Comparison of ENCODE assay signal across 17 cellular contexts in the genomic region with DNA sequence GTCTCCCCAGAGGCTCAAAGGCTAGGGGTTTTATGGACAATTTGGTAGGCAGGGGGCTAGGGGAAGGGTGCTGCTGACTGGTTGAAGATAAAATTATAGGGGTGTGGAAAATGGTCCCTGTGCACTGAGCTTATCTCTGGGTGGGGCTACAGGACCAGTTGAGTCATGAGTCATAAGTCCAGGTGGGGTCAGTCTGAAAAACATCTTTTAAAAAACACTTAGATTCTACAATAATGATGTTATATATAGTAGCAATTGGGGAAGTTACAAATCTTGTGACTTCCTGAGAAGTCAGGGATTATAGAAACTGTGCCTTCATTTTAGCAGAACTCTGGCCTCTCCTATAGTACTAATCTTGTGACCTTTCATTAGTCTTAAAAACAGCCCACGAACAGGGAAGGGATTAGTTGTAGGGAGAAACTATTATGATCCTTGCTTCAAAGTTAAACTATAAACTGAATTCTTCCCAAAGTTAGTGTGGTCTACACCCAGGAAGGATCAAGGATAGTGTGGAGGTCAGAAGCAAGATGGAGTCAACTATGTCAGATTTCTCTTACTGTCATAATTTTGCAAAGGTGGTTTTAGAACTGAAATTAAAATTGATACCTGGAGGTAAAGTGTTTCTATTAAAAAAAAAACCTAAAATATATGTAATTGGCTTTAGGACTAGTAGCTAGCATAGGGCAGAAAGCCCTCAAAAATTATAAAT.
"Had no signal": no experiment of that assay in that cellular context is flagged by ENCODE, and none has a peak within 500 bp of the region (broad histone marks: within the 10 kb centered on the region; RNA-seq: fewer than 3 reads in every experiment).

No MANE protein-coding gene starts in this region.

- DNase-seq: activated CD4-positive, alpha-beta T cell treated with anti-CD3 and anti-CD28 coated beads, Interleukin-2, amount 10 ng/mL, durations not matched to agents 7 days and 5 days; activated naive CD4-positive, alpha-beta T cell; activated naive CD8-positive, alpha-beta T cell treated with anti-CD3 and anti-CD28 coated beads, Interleukin-2, amount 10 ng/mL, durations not matched to agents 7 days and 5 days; anterior cingulate cortex; brain microvascular endothelial cell; sigmoid colon; stimulated activated CD4-positive, alpha-beta T cell treated with anti-CD3 and anti-CD28 coated beads, Interleukin-12 subunit alpha, Interleukin-12 subunit beta, amount 100 ng/mL, for 4 hours; stimulated activated CD4-positive, alpha-beta T cell treated with anti-CD3 and anti-CD28 coated beads, Interleukin-2, amount 100 ng/mL, for 24 hours; tibial artery; uterus had no signal

- H3K9me3 Mint-ChIP-seq: activated CD4-positive, alpha-beta T cell treated with anti-CD3 and anti-CD28 coated beads, Interleukin-2, amount 10 ng/mL, durations not matched to agents 7 days and 5 days; activated naive CD8-positive, alpha-beta T cell treated with anti-CD3 and anti-CD28 coated beads, Interleukin-2, amount 10 ng/mL, durations not matched to agents 7 days and 5 days; T-helper 1 cell treated with Interleukin-12 subunit alpha and Interleukin-12 subunit beta and Interleukin-4 antibody, amounts not matched to agents 30 μg/mL and 1 μg/mL, for 36 hours had no signal

- ATAC-seq: esophagus mucosa had no signal

- H3K27me3 Mint-ChIP-seq: activated CD4-positive, alpha-beta T cell treated with anti-CD3 and anti-CD28 coated beads, Interleukin-2, amount 10 ng/mL, durations not matched to agents 7 days and 5 days had no signal

- H3K27ac Mint-ChIP-seq: activated CD4-positive, alpha-beta T cell treated with anti-CD3 and anti-CD28 coated beads, Interleukin-2, amount 10 ng/mL, durations not matched to agents 7 days and 5 days; activated naive CD8-positive, alpha-beta T cell treated with anti-CD3 and anti-CD28 coated beads, Interleukin-2, amount 10 ng/mL, durations not matched to agents 7 days and 5 days; mesothelial cell of epicardium; neural progenitor cell; T-helper 1 cell treated with Interleukin-12 subunit alpha and Interleukin-12 subunit beta and Interleukin-4 antibody, amounts not matched to agents 30 μg/mL and 1 μg/mL, for 36 hours had no signal

- H3K4me1 Mint-ChIP-seq: activated CD4-positive, alpha-beta T cell treated with anti-CD3 and anti-CD28 coated beads, Interleukin-2, amount 10 ng/mL, durations not matched to agents 7 days and 5 days; activated naive CD8-positive, alpha-beta T cell treated with anti-CD3 and anti-CD28 coated beads, Interleukin-2, amount 10 ng/mL, durations not matched to agents 7 days and 5 days; neural progenitor cell had no signal

- H3K9me3 ChIP-seq: sigmoid colon, uterus had no signal

- H3K4me3 ChIP-seq: lung, neural progenitor cell, sigmoid colon, tibial artery, uterus had no signal

- H3K36me3 ChIP-seq: brain microvascular endothelial cell, neural progenitor cell, sigmoid colon, tibial artery, uterus had no signal

- H3K36me3 Mint-ChIP-seq: activated naive CD8-positive, alpha-beta T cell treated with anti-CD3 and anti-CD28 coated beads, Interleukin-2, amount 10 ng/mL, durations not matched to agents 7 days and 5 days; mesothelial cell of epicardium; neural progenitor cell had no signal

- H3K27me3 ChIP-seq: brain microvascular endothelial cell, neural progenitor cell, sigmoid colon, tibial artery, uterus had no signal

- H3K9ac ChIP-seq: neural progenitor cell had no signal

- FAIRE-seq: islet of Langerhans, TTC549 had no signal

- H3K4me2 ChIP-seq: neural progenitor cell had no signal

- H3K4me3 Mint-ChIP-seq: activated CD4-positive, alpha-beta T cell treated with anti-CD3 and anti-CD28 coated beads, Interleukin-2, amount 10 ng/mL, durations not matched to agents 7 days and 5 days; activated naive CD8-positive, alpha-beta T cell treated with anti-CD3 and anti-CD28 coated beads, Interleukin-2, amount 10 ng/mL, durations not matched to agents 7 days and 5 days; mesothelial cell of epicardium; neural progenitor cell; T-helper 1 cell treated with Interleukin-12 subunit alpha and Interleukin-12 subunit beta and Interleukin-4 antibody, amounts not matched to agents 30 μg/mL and 1 μg/mL, for 36 hours had no signal

- H3K4me1 ChIP-seq: neural progenitor cell, sigmoid colon, tibial artery, uterus had no signal

- H3K27ac ChIP-seq: brain microvascular endothelial cell, neural progenitor cell, sigmoid colon, tibial artery, uterus had no signal

- H2AFZ ChIP-seq: neural progenitor cell had no signal
